15 cellular contexts compared by ENCODE assay signal in the genomic region with DNA sequence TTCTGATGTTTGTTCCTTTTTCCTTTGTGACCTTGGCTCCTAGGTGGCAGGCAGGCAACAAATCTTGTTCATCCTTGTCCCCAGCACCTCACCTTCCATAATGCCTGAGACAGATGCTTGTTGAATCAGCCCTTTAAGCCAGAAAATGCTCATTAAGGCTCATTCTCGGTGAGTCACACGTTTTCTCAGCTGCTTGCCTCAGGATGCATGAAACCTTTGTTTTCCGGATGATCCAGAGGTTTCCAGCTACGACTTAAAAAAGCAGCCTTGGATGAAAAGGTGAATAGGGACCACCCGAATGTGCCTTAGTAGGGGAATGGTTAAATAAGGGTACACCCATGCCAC. TPM values are rescaled to one million over a fixed set of nuclear protein-coding genes. Genes with fewer than 3 reads are reported as not detected.
DNase-seq lines count a peak whose midpoint lies in the region; ATAC-seq, FAIRE-seq and TF ChIP-seq lines count a peak whose summit lies in the region.
"Had no signal": no experiment of that assay in that cellular context is flagged by ENCODE, and none has a peak within 500 bp of the region (broad histone marks: within the 10 kb centered on the region; RNA-seq: fewer than 3 reads in every experiment).

No MANE protein-coding gene starts in this region.

- H3K4me2 ChIP-seq in K562 (ENCODE audit: insufficient read depth, low read length): no peak overlapping the region
- H3K4me2 ChIP-seq: A549 had no signal

- no peak overlapping the region for H3K9ac ChIP-seq in K562 (ENCODE audit: insufficient read depth in 1 of 2, low read depth in 2 of 2, low read length in 2 of 2)

- TF ChIP-seq POLR2A in K562 (conservative IDR thresholded peaks at IDR 0.05): no peak

- H2AFZ ChIP-seq in K562 (ENCODE audit: low read depth, low read length): no peak overlapping the region

- no TSS peak for BruUV-seq in K562 (replicated peaks; lab: Mats Ljungman, UMichigan)

- no peaks in the 10 kb centered on the region for H4K20me1 ChIP-seq in K562 (replicated peaks; ENCODE audit: control insufficient read depth, insufficient read depth, low read length)

- TF ChIP-seq EP300 in K562 (IDR thresholded peaks at IDR 0.05; ENCODE audit: low read length): no peak

- in situ Hi-C loops in K562 (cut with MboI): no loop called here
- in situ Hi-C loops in KBM-7 (cut with MboI; ENCODE audit: low pct_unique_long_range_greater_than_20kb, low sequenced_read_pairs): no loop called here

- 52% methylated on average over 5 of the region's 5 CpGs for WGBS in K562 (ENCODE audit: insufficient coverage, low coverage, missing lambda C conversion rate)

- H3K27ac ChIP-seq in K562 (ENCODE audit: extremely low read depth, low read depth, low read length): peak overlapping the region; percentile 8; the same call in 1 of the 3 replicates
- H3K27ac ChIP-seq: upper lobe of left lung had no signal

- DNase-seq in activated effector memory CD4-positive, alpha-beta T cell treated with anti-CD3 and anti-CD28 coated beads, Interleukin-2, amount 50 U/mL, for 16 hours: peak; percentile 16
- no peak for DNase-seq in activated effector memory CD4-positive, alpha-beta T cell treated with Interleukin-2 at 50 U/mL for 16 hours
- DNase-seq in K562 (ENCODE audit: extremely low read depth in 1 of 4, low spot score in 3 of 4): no peak
- DNase-seq in KBM-7: no peak
- no peak for DNase-seq in KG1 (lab: John Stamatoyannopoulos, UW)
- DNase-seq: activated CD8-positive, alpha-beta memory T cell treated with anti-CD3 and anti-CD28 coated beads for 24 hours; activated naive CD8-positive, alpha-beta T cell treated with anti-CD3 and anti-CD28 coated beads, Interleukin-2, amount 50 U/mL, for 24 hours; NCI-H526 treated with DMSO at 0.1 percent for 48 hours; right cardiac atrium; upper lobe of left lung had no signal

- no peaks in the 10 kb centered on the region for H3K9me3 ChIP-seq in K562 (replicated peaks; ENCODE audit: control insufficient read depth, insufficient read depth, low read depth, low read length)
- H3K9me3 ChIP-seq: A549, upper lobe of left lung had no signal

- FAIRE-seq in K562 (lab: Jason Lieb, UNC) (no peak), islet of Langerhans (lab: Jason Lieb, UNC) (peak; percentile 9)
- FAIRE-seq: A549 had no signal

- no peaks in the 10 kb centered on the region for H3K27me3 ChIP-seq in K562 (ENCODE audit: control insufficient read depth in 2 of 2, insufficient read depth in 2 of 2, low read length in 2 of 2)
- H3K27me3 ChIP-seq: upper lobe of left lung had no signal

- TF ChIP-seq RAD21 in K562 (CRISPR knock-in tag; conservative IDR thresholded peaks at IDR 0.05 in 1 of 2, IDR thresholded peaks at IDR 0.05 in 1 of 2): no peak

- no peaks in the 10 kb centered on the region for H3K9me1 ChIP-seq in K562 (ENCODE audit: control insufficient read depth, insufficient read depth, low read length)

- ATAC-seq in K562 (no peak), GM21528 (IDR thresholded peaks at IDR 0.05; ENCODE audit: low FRiP score, unreplicated experiment) (no peak), HG03159 (IDR thresholded peaks at IDR 0.05; ENCODE audit: unreplicated experiment) (no peak)
- ATAC-seq: A549; activated naive CD8-positive, alpha-beta T cell treated with anti-CD3 and anti-CD28 coated beads, Interleukin-2, amount 50 U/mL, for 24 hours; right cardiac atrium had no signal

- POLR2A ChIA-PET in K562 (lab: Yijun Ruan, JAX): interaction anchor here (1.1 to 1.5 kb wide), 2 partner anchors 12 to 111 kb away, joined by 3 to 7 read pairs; no protein-coding TSS in a partner anchor

- H3K4me1 ChIP-seq in K562 (replicated peaks in 1 of 2; ENCODE audit: control insufficient read depth in 2 of 2, insufficient read depth in 2 of 2, low read length in 2 of 2): peaks cover 18 to 28% of the 10 kb centered on the region in 2 experiments

- intact Hi-C loops in K562 (cut with micrococcal nuclease): no loop called here

- no peaks in the 10 kb centered on the region for H3K79me2 ChIP-seq in K562 (ENCODE audit: control insufficient read depth, insufficient read depth, low read length)

- no peak for TF ChIP-seq CTCF in K562 (IDR thresholded peaks at IDR 0.05 in 2 of 3, conservative IDR thresholded peaks at IDR 0.05 in 1 of 3; ENCODE audit: insufficient read depth in 2 of 3, low read depth in 1 of 3, low read length in 3 of 3)

- H3K36me3 ChIP-seq in K562 (ENCODE audit: control insufficient read depth, insufficient read depth, low read length): peaks cover 35% of the 10 kb centered on the region

- H3K4me3 ChIP-seq in K562: no peak overlapping the region
- H3K4me3 ChIP-seq: A549, lung, upper lobe of left lung had no signal

- CTCF ChIA-PET in K562 (lab: Yijun Ruan, JAX; ENCODE audit: low intra/inter-chr PET ratio): no interaction called here

TF ChIP-seq in K562, 482 proteins besides CTCF, POLR2A, EP300 and RAD21 (continues in another document):
- no peak for TF ChIP-seq NEUROD1 (IDR thresholded peaks at IDR 0.05; ENCODE audit: borderline replicate concordance, low read depth, low read length, partially characterized antibody)

RNA-seq across cellular contexts. Expression of a gene that starts 4.6 kb away (rescaled TPM):
- 34.5 and 126 TPM in 2 replicates for total RNA-seq in K562 (2011; cell fraction: chromatin; rRNA removed; ENCODE audit: low replicate concordance)
- total RNA-seq in K562 (2011; cell fraction: nucleolus; rRNA removed): 139 and 151 TPM in 2 replicates
- 86.6 and 104 TPM in 2 replicates for total RNA-seq in K562 (2011; cell fraction: nucleoplasm; rRNA removed)
- 23.9 and 40.2 TPM in 2 replicates for total RNA-seq in K562 (2014; rRNA removed)
- 7.8 and 9.9 TPM in 2 replicates for total RNA-seq in K562 (2014; rRNA removed; fragmentation: Illumina TruSeq; extraction: Trizol)
- total RNA-seq in K562 (2015; rRNA removed; fragmentation: Illumina TruSeq; extraction: Trizol): 15.5 and 16.3 TPM in 2 replicates
- total RNA-seq in K562 (2021): 48.3 and 56.3 TPM in 2 replicates
- polyA plus RNA-seq in K562 (2011; rRNA removed): 10.5 and 27.2 TPM in 2 replicates
- polyA plus RNA-seq in K562 (2011; cell fraction: cytosol; rRNA removed): 21.9 and 44.0 TPM in 2 replicates
- polyA plus RNA-seq in K562 (2011; cell fraction: nucleus; rRNA removed): 38.6 and 63.9 TPM in 2 replicates
- 38.5 and 53.3 TPM in 2 replicates for polyA plus RNA-seq in K562 (2012)
- 22.0 and 35.5 TPM in 2 replicates for polyA plus RNA-seq in K562 (2014; fragmentation: Illumina TruSeq; extraction: Trizol)
- under 1 TPM; 0.36 to 0.45 TPM for polyA plus RNA-seq in K562 (2014; fragmentation: Nextera tagmentation; extraction: Ambion mirVana)
- 26.3 and 28.5 TPM in 2 replicates for polyA plus RNA-seq in K562 (2014; rRNA removed)
- 27.1 and 30.6 TPM in 2 replicates for polyA minus RNA-seq in K562 (2011; rRNA and poly(A)+ RNA removed)
- polyA minus RNA-seq in K562 (2011; cell fraction: cytosol; rRNA and poly(A)+ RNA removed): 65.7 and 89.6 TPM in 2 replicates
- polyA minus RNA-seq in K562 (2011; cell fraction: nucleus; rRNA and poly(A)+ RNA removed): 19.0 and 32.7 TPM in 2 replicates

RNA-seq across cellular contexts. Expression of a gene that starts 35.9 kb away (rescaled TPM):
- not detected in 2 replicates for total RNA-seq in K562 (2011; cell fraction: chromatin; rRNA removed; ENCODE audit: low replicate concordance)
- total RNA-seq in K562 (2011; cell fraction: nucleolus; rRNA removed): not detected in 2 replicates
- total RNA-seq in K562 (2011; cell fraction: nucleoplasm; rRNA removed): not detected in 2 replicates
- total RNA-seq in K562 (2014; rRNA removed) (not detected in 2 replicates), K562 (2014; rRNA removed; fragmentation: Illumina TruSeq; extraction: Trizol) (not detected in 2 replicates), K562 (2015; rRNA removed; fragmentation: Illumina TruSeq; extraction: Trizol) (not detected in 2 replicates), K562 (2021) (0.31 TPM in 1 of 2 replicates, not detected in the other)
- polyA plus RNA-seq in K562 (2011; rRNA removed) (not detected in 2 replicates), K562 (2014; fragmentation: Illumina TruSeq; extraction: Trizol) (0.18 TPM in 1 of 2 replicates, not detected in the other), K562 (2014; fragmentation: Nextera tagmentation; extraction: Ambion mirVana) (not detected), K562 (2014; rRNA removed) (not detected in 2 replicates)
- not detected in 2 replicates for polyA plus RNA-seq in K562 (2011; cell fraction: cytosol; rRNA removed)
- 0.30 TPM in 1 of 2 replicates, not detected in the other for polyA plus RNA-seq in K562 (2011; cell fraction: nucleus; rRNA removed)
- not detected in 2 replicates for polyA plus RNA-seq in K562 (2012)
- not detected in 2 replicates for polyA minus RNA-seq in K562 (2011; rRNA and poly(A)+ RNA removed)
- polyA minus RNA-seq in K562 (2011; cell fraction: cytosol; rRNA and poly(A)+ RNA removed): not detected in 2 replicates
- polyA minus RNA-seq in K562 (2011; cell fraction: nucleus; rRNA and poly(A)+ RNA removed): not detected in 2 replicates

RNA-seq across cellular contexts. Expression of a gene that starts 37.5 kb away (rescaled TPM):
- total RNA-seq in K562 (2011; cell fraction: chromatin; rRNA removed; ENCODE audit: low replicate concordance): 91.4 and 102 TPM in 2 replicates
- total RNA-seq in K562 (2011; cell fraction: nucleolus; rRNA removed): 89.1 and 94.7 TPM in 2 replicates
- total RNA-seq in K562 (2011; cell fraction: nucleoplasm; rRNA removed): 110 and 139 TPM in 2 replicates
- total RNA-seq in K562 (2014; rRNA removed) (351 and 360 TPM in 2 replicates), K562 (2014; rRNA removed; fragmentation: Illumina TruSeq; extraction: Trizol) (396 and 465 TPM in 2 replicates), K562 (2015; rRNA removed; fragmentation: Illumina TruSeq; extraction: Trizol) (365 and 377 TPM in 2 replicates), K562 (2021) (263 and 299 TPM in 2 replicates)
- polyA plus RNA-seq in K562 (2011; rRNA removed) (453 and 554 TPM in 2 replicates), K562 (2014; fragmentation: Illumina TruSeq; extraction: Trizol) (373 and 453 TPM in 2 replicates), K562 (2014; fragmentation: Nextera tagmentation; extraction: Ambion mirVana) (100 to 1,000 TPM; 207 to 339 TPM), K562 (2014; rRNA removed) (390 and 400 TPM in 2 replicates)
- polyA plus RNA-seq in K562 (2011; cell fraction: cytosol; rRNA removed): 249 and 308 TPM in 2 replicates
- 138 and 220 TPM in 2 replicates for polyA plus RNA-seq in K562 (2011; cell fraction: nucleus; rRNA removed)
- polyA plus RNA-seq in K562 (2012): 229 and 275 TPM in 2 replicates
- 703 TPM in 2 replicates for polyA minus RNA-seq in K562 (2011; rRNA and poly(A)+ RNA removed)
- 133 and 188 TPM in 2 replicates for polyA minus RNA-seq in K562 (2011; cell fraction: cytosol; rRNA and poly(A)+ RNA removed)
- polyA minus RNA-seq in K562 (2011; cell fraction: nucleus; rRNA and poly(A)+ RNA removed): 40.4 and 84.2 TPM in 2 replicates
